9 cellular contexts compared by ENCODE assay signal in the genomic region with DNA sequence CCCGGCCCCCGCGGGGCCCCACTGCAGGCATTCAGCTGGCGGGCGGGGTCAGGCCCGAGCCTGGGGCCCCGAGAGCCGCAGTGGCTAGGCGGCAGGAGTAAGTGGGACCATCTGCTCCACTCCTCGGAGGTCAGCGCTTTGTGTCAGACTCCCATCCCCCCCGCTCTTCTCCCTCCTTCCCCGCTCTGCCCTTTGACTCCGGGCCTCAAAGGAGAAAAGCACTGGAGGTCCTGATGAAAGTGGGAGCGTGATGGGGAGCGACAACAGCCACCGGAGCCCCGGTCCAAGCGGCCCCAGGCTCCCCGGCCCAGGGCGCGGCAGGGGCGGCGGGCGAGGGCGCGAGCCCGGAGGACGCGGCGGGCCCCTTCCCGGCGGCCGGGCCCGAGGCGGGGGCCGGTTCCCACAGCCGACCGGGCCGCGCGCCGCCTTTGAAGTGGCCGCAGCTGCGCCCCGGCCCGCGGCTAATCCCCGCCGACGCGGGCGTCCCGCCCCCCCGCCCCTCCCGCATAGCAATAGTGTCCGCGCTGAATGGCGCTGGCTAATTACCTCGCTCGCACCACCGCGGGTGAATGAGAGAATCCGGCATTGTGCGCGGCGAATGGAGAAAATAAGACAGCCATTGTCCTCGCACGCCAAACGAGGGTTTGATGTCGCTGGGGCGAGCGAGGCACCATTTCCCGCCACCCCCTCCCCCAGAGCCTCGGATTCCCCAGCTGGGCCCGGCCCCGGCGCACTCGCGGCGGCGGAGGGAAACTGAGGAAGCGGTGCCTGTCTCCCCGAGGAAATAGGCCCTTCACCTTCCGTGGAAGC. TPM values are rescaled to one million over a fixed set of nuclear protein-coding genes. Genes with fewer than 3 reads are reported as not detected.
A peak's percentile ranks its signal among the peaks of the same experiment; 100 is the strongest.
DNase-seq lines count a peak whose midpoint lies in the region; ATAC-seq lines count a peak whose summit lies in the region.
"Had no signal": no experiment of that assay in that cellular context is flagged by ENCODE, and none has a peak within 500 bp of the region (broad histone marks: within the 10 kb centered on the region; RNA-seq: fewer than 3 reads in every experiment).

No MANE protein-coding gene starts in this region.

- H3K36me3 Mint-ChIP-seq in naive B cell = peaks cover 8% of the 10 kb centered on the region in 2 donors

- no peaks in the 10 kb centered on the region for H3K36me3 ChIP-seq in esophagus (ENCODE audit: control insufficient read depth in 2 of 2, insufficient read depth in 2 of 2, low read length in 1 of 2)
- H3K36me3 ChIP-seq in aorta (ENCODE audit: control insufficient read depth in 1 of 2, insufficient read depth in 2 of 2, low read length in 1 of 2) = no peaks in the 10 kb centered on the region
- H3K36me3 ChIP-seq: adrenal gland had no signal

- H3K9me3 Mint-ChIP-seq in naive B cell = peaks cover 2 to 38% (median 26%) of the 10 kb centered on the region in 7 donors

- WGBS in esophagus, 2 donors = 4 to 5% methylated on average over 72 to 85 of the region's 85 CpGs
- 2 to 3% methylated on average over 45 to 85 of the region's 85 CpGs for WGBS in aorta, 2 donors

- intact Hi-C loops in Right ventricle myocardium inferior (cut with DNase I) (no loop called here), cardiac septum (cut with DNase I) (no loop called here), aorta (cut with DNase I) (no loop called here)

- peaks cover 40 to 58% (median 44%) of the 10 kb centered on the region in 3 donors for H3K27me3 Mint-ChIP-seq in naive B cell

- H3K4me1 Mint-ChIP-seq in naive B cell = peaks cover 5 to 7% (median 6%) of the 10 kb centered on the region in 3 donors

- H3K4me3 Mint-ChIP-seq in naive B cell = peak overlapping the region in 5 of 8 donors; percentile 6 to 64 (median 50)

- H3K4me3 ChIP-seq in esophagus (ENCODE audit: low read depth in 1 of 2, low read length in 2 of 2) (peak overlapping the region; percentile 26 to 36), aorta (ENCODE audit: low read length in 2 of 2) (peak overlapping the region; percentile 31 to 60)

- H3K4me1 ChIP-seq in esophagus (ENCODE audit: control insufficient read depth in 2 of 2, insufficient read depth in 2 of 2, low read length in 1 of 2) (peaks cover 5% of the 10 kb centered on the region in 2 donors), aorta (ENCODE audit: control insufficient read depth in 1 of 2, insufficient read depth in 2 of 2, low read length in 2 of 2) (no peaks in the 10 kb centered on the region)

- H3K9me3 ChIP-seq in esophagus (ENCODE audit: control insufficient read depth in 2 of 2, insufficient read depth in 1 of 2, low read depth in 1 of 2, low read length in 1 of 2) (no peaks in the 10 kb centered on the region), aorta (ENCODE audit: control insufficient read depth, low read length) (no peaks in the 10 kb centered on the region)

- no peak for DNase-seq in Right ventricle myocardium inferior (ENCODE audit: missing footprints)
- DNase-seq in cardiac septum (ENCODE audit: low spot score) = no peak
- no peak for DNase-seq in naive B cell
- peak in 1 of 2 donors; percentile 73 for DNase-seq in aorta
- no peak for DNase-seq in RPMI8226
- no peak for DNase-seq in NCI-H1694 treated with DMSO at 0.1 percent for 48 hours (lab: John Stamatoyannopoulos, UW)
- DNase-seq: adrenal gland had no signal

- ATAC-seq in Right ventricle myocardium inferior (peak; percentile 10), naive B cell (ENCODE audit: low read depth in 2 of 2) (no peak), aorta (ENCODE audit: low FRiP score) (no peak), HG02623 (IDR thresholded peaks at IDR 0.05; ENCODE audit: unreplicated experiment) (no peak)

- H3K27me3 ChIP-seq in esophagus (ENCODE audit: control insufficient read depth in 1 of 2, insufficient read depth in 2 of 2, low read length in 2 of 2) (no peaks in the 10 kb centered on the region), aorta (ENCODE audit: control insufficient read depth in 1 of 2, insufficient read depth in 2 of 2, low read length in 1 of 2) (no peaks in the 10 kb centered on the region)

- H3K27ac ChIP-seq in esophagus (ENCODE audit: low read depth in 2 of 2, low read length in 1 of 2) = no peak overlapping the region
- no peak overlapping the region for H3K27ac ChIP-seq in aorta (ENCODE audit: low read depth in 1 of 2, low read length in 2 of 2)
- H3K27ac ChIP-seq: adrenal gland had no signal

- no peak overlapping the region for H3K27ac Mint-ChIP-seq in naive B cell

RNA-seq across cellular contexts. Expression of gene IGDCC3, which starts 22.4 kb away (rescaled TPM):
- total RNA-seq in Right ventricle myocardium inferior (0.43 TPM), cardiac septum (not detected), aorta (not detected)
- polyA plus RNA-seq in esophagus (under 1 TPM in 1 of 2 donors, not detected in 1; under 0.01 TPM), naive B cell (ENCODE audit: low read depth in 6 of 6) (not detected), aorta (not detected)

RNA-seq across cellular contexts. Expression of gene RNU5B-1, which starts 50.9 kb away (rescaled TPM):
- 25.8 TPM for total RNA-seq in Right ventricle myocardium inferior
- 29.8 TPM for total RNA-seq in cardiac septum
- not detected for polyA plus RNA-seq in esophagus
- not detected for polyA plus RNA-seq in naive B cell (ENCODE audit: low read depth in 6 of 6)
- total RNA-seq in aorta = 10 to 100 TPM; 18.7 to 40.6 TPM
- not detected for polyA plus RNA-seq in aorta
- polyA plus RNA-seq: adrenal gland had no signal

RNA-seq across cellular contexts. Expression of gene RNU5A-1, which starts 59.5 kb away (rescaled TPM):
- total RNA-seq in Right ventricle myocardium inferior = not detected
- not detected for total RNA-seq in cardiac septum
- not detected for polyA plus RNA-seq in esophagus
- not detected for polyA plus RNA-seq in naive B cell (ENCODE audit: low read depth in 6 of 6)
- total RNA-seq in aorta = not detected
- not detected for polyA plus RNA-seq in aorta
- total RNA-seq: adrenal gland had no signal
- polyA plus RNA-seq: adrenal gland had no signal
